Comparison of ENCODE assay signal across 29 cellular contexts in the genomic region with DNA sequence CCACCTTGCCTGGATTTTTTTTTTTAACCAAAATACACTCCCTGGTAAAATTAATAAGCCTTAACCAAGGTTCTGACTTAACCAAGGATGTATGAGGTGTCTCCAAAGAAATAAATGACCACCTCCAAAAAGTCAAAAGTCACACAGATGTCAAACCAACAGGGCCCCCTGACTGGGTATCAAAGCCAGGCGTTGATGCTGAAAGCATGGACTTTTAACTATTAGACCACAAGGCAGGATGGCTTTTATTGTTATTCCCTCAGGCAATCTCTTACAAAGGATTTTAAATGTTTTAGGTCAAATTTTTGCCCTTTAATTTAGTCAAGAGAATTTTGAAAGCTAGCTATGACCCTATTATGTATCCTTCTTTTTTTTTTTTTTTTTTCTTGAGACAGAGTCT.
"Had no signal": no experiment of that assay in that cellular context is flagged by ENCODE, and none has a peak within 500 bp of the region (broad histone marks: within the 10 kb centered on the region; RNA-seq: fewer than 3 reads in every experiment).

No MANE protein-coding gene starts in this region.

- H3K4me3 Mint-ChIP-seq: activated CD4-positive, alpha-beta memory T cell treated with anti-CD3 and anti-CD28 coated beads, Interleukin-2, amount 10 ng/mL, durations not matched to agents 7 days and 5 days; activated CD4-positive, alpha-beta T cell treated with anti-CD3 and anti-CD28 coated beads, Interleukin-2, amount 10 ng/mL, durations not matched to agents 24 days and 14 days; activated naive CD8-positive, alpha-beta T cell treated with anti-CD3 and anti-CD28 coated beads, Interleukin-2, amount 50 U/mL, for 24 hours; activated T-cell treated with anti-CD3 and anti-CD28 coated beads, Interleukin-2, amount 50 U/mL, for 24 hours; dendritic cell treated with granulocyte-macrophage colony-stimulating factor and Interleukin-4, amounts not matched to agents 40 ng/mL and 50 ng/mL, for 4 days; endodermal cell; natural killer cell; neural progenitor cell; stimulated activated naive CD8-positive, alpha-beta T cell treated with anti-CD3 and anti-CD28 coated beads, Interleukin-15, amount 100 ng/mL, for 72 hours; T-helper 1 cell treated with Interleukin-12 subunit alpha and Interleukin-12 subunit beta and Interleukin-4 antibody, amounts not matched to agents 30 μg/mL and 1 μg/mL, for 36 hours had no signal

- FAIRE-seq: keratinocyte, TTC549 had no signal

- ATAC-seq: activated naive CD8-positive, alpha-beta T cell treated with anti-CD3 and anti-CD28 coated beads, Interleukin-2, amount 50 U/mL, for 24 hours; esophagus mucosa; left cardiac atrium; natural killer cell; stimulated activated naive CD8-positive, alpha-beta T cell treated with anti-CD3 and anti-CD28 coated beads, Interleukin-15, amount 100 ng/mL, for 72 hours had no signal

- H3K9me3 ChIP-seq: right atrium auricular region, tibial artery had no signal

- H3K27ac Mint-ChIP-seq: activated CD4-positive, alpha-beta memory T cell treated with anti-CD3 and anti-CD28 coated beads, Interleukin-2, amount 10 ng/mL, durations not matched to agents 7 days and 5 days; activated CD4-positive, alpha-beta T cell treated with anti-CD3 and anti-CD28 coated beads, Interleukin-2, amount 10 ng/mL, durations not matched to agents 24 days and 14 days; activated naive CD8-positive, alpha-beta T cell treated with anti-CD3 and anti-CD28 coated beads, Interleukin-2, amount 50 U/mL, for 24 hours; activated T-cell treated with anti-CD3 and anti-CD28 coated beads, Interleukin-2, amount 50 U/mL, for 24 hours; natural killer cell; stimulated activated naive CD8-positive, alpha-beta T cell treated with anti-CD3 and anti-CD28 coated beads, Interleukin-15, amount 100 ng/mL, for 72 hours; T-helper 1 cell treated with Interleukin-12 subunit alpha and Interleukin-12 subunit beta and Interleukin-4 antibody, amounts not matched to agents 30 μg/mL and 1 μg/mL, for 36 hours had no signal

- H3K9me3 Mint-ChIP-seq: activated CD4-positive, alpha-beta memory T cell treated with anti-CD3 and anti-CD28 coated beads, Interleukin-2, amount 10 ng/mL, durations not matched to agents 7 days and 5 days; activated CD4-positive, alpha-beta T cell treated with anti-CD3 and anti-CD28 coated beads, Interleukin-2, amount 10 ng/mL, durations not matched to agents 24 days and 14 days; activated naive CD8-positive, alpha-beta T cell treated with anti-CD3 and anti-CD28 coated beads, Interleukin-2, amount 50 U/mL, for 24 hours; activated T-cell treated with anti-CD3 and anti-CD28 coated beads, Interleukin-2, amount 50 U/mL, for 24 hours; dendritic cell treated with granulocyte-macrophage colony-stimulating factor and Interleukin-4, amounts not matched to agents 40 ng/mL and 50 ng/mL, for 4 days; endodermal cell; natural killer cell; T-helper 1 cell treated with Interleukin-12 subunit alpha and Interleukin-12 subunit beta and Interleukin-4 antibody, amounts not matched to agents 30 μg/mL and 1 μg/mL, for 36 hours had no signal

- H3K27me3 ChIP-seq: neural progenitor cell, right atrium auricular region, tibial artery had no signal

- H3K4me1 ChIP-seq: parathyroid adenoma, right atrium auricular region, tibial artery had no signal

- H3K4me3 ChIP-seq: neural progenitor cell had no signal

- H3K27me3 Mint-ChIP-seq: activated CD4-positive, alpha-beta memory T cell treated with anti-CD3 and anti-CD28 coated beads, Interleukin-2, amount 10 ng/mL, durations not matched to agents 7 days and 5 days; activated naive CD8-positive, alpha-beta T cell treated with anti-CD3 and anti-CD28 coated beads, Interleukin-2, amount 50 U/mL, for 24 hours; activated T-cell treated with anti-CD3 and anti-CD28 coated beads, Interleukin-2, amount 50 U/mL, for 24 hours; dendritic cell treated with granulocyte-macrophage colony-stimulating factor and Interleukin-4, amounts not matched to agents 40 ng/mL and 50 ng/mL, for 4 days; stimulated activated naive CD8-positive, alpha-beta T cell treated with anti-CD3 and anti-CD28 coated beads, Interleukin-15, amount 100 ng/mL, for 72 hours had no signal

- H3K36me3 Mint-ChIP-seq: natural killer cell, neural progenitor cell had no signal

- H3K4me1 Mint-ChIP-seq: activated CD4-positive, alpha-beta memory T cell treated with anti-CD3 and anti-CD28 coated beads, Interleukin-2, amount 10 ng/mL, durations not matched to agents 7 days and 5 days; activated CD4-positive, alpha-beta T cell treated with anti-CD3 and anti-CD28 coated beads, Interleukin-2, amount 10 ng/mL, durations not matched to agents 24 days and 14 days; stimulated activated naive CD8-positive, alpha-beta T cell treated with anti-CD3 and anti-CD28 coated beads, Interleukin-15, amount 100 ng/mL, for 72 hours had no signal

- H3K36me3 ChIP-seq: neural progenitor cell, right atrium auricular region, tibial artery, WERI-Rb-1 had no signal

- DNase-seq: activated CD4-positive, alpha-beta memory T cell treated with anti-CD3 and anti-CD28 coated beads, Interleukin-2, amount 10 ng/mL, durations not matched to agents 7 days and 5 days; activated CD4-positive, alpha-beta T cell treated with anti-CD3 and anti-CD28 coated beads, Interleukin-2, amount 10 ng/mL, durations not matched to agents 24 days and 14 days; activated CD4-positive, CD25-positive, alpha-beta regulatory T cell treated with anti-CD3 and anti-CD28 coated beads, Interleukin-2, amount 50 U/mL, for 72 hours; activated CD8-positive, alpha-beta memory T cell treated with anti-CD3 and anti-CD28 coated beads, Interleukin-2, amount 50 U/mL, for 48 hours; activated gamma-delta T cell; activated naive CD4-positive, alpha-beta T cell treated with anti-CD3 and anti-CD28 coated beads, Interleukin-2, amount 50 U/mL, for 16 hours; activated naive CD8-positive, alpha-beta T cell treated with anti-CD3 and anti-CD28 coated beads, Interleukin-2, amount 50 U/mL, for 24 hours; activated T-cell treated with anti-CD3 and anti-CD28 coated beads, Interleukin-2, amount 50 U/mL, for 24 hours; amygdala; central memory CD4-positive, alpha-beta T cell; endodermal cell; foreskin fibroblast; hippocampal formation; left cardiac atrium; natural killer cell; occipital lobe; stimulated activated CD4-positive, alpha-beta T cell treated with anti-CD3 and anti-CD28 coated beads, Interleukin-15, amount 100 ng/mL, for 24 hours; stimulated activated naive CD8-positive, alpha-beta T cell treated with anti-CD3 and anti-CD28 coated beads, Interleukin-15, amount 100 ng/mL, for 72 hours; T-helper 9 cell; tibial artery; WERI-Rb-1 had no signal

- H3K27ac ChIP-seq: parathyroid adenoma, right atrium auricular region, tibial artery, WERI-Rb-1 had no signal
